10 cellular contexts compared by ENCODE assay signal in genomic region chr2:230268606-230269222, GRCh38. TPM values are rescaled to one million over a fixed set of nuclear protein-coding genes. Genes with fewer than 3 reads are reported as not detected.
DNase-seq lines count a peak whose midpoint lies in the region; ATAC-seq lines count a peak whose summit lies in the region.
"Had no signal": no experiment of that assay in that cellular context is flagged by ENCODE, and none has a peak within 500 bp of the region (broad histone marks: within the 10 kb centered on the region; RNA-seq: fewer than 3 reads in every experiment).

No MANE protein-coding gene starts in this region.

- no peak overlapping the region for H3K4me3 ChIP-seq in CD4-positive, CD25-positive, alpha-beta regulatory T cell (ENCODE audit: low read depth, low read length)
- H3K4me3 ChIP-seq: MG63 had no signal

- no peak overlapping the region for H3K27ac ChIP-seq in CD4-positive, CD25-positive, alpha-beta regulatory T cell (ENCODE audit: insufficient read depth, low read length, poor library complexity, severe bottlenecking)
- H3K27ac ChIP-seq: RWPE1 had no signal

- CTCF ChIA-PET in activated CD8-positive, alpha-beta T cell treated with anti-CD3 and anti-CD28 coated beads, Interleukin-2, amount 10 ng/mL, durations not matched to agents 7 days and 5 days (lab: Charles Lee): interaction anchor here (0.9 kb wide), 1 partner anchor 63 kb away, joined by 3 read pairs; no protein-coding TSS in a partner anchor

- peak overlapping the region in 2 of 3 donors; percentile 52 to 79 for H3K27ac Mint-ChIP-seq in CD4-positive, CD25-positive, alpha-beta regulatory T cell
- H3K27ac Mint-ChIP-seq in activated CD8-positive, alpha-beta T cell treated with anti-CD3 and anti-CD28 coated beads, Interleukin-2, amount 10 ng/mL, durations not matched to agents 7 days and 5 days: peak overlapping the region; percentile 9

- H3K36me3 ChIP-seq in CD4-positive, CD25-positive, alpha-beta regulatory T cell (ENCODE audit: control insufficient read depth, insufficient read depth, low read length): peaks cover 43% of the 10 kb centered on the region
- H3K36me3 ChIP-seq: MG63 had no signal

- POLR2A ChIA-PET in activated CD8-positive, alpha-beta T cell treated with anti-CD3 and anti-CD28 coated beads, Interleukin-2, amount 10 ng/mL, durations not matched to agents 7 days and 5 days (lab: Charles Lee): interaction anchor here (0.6 to 1.2 kb wide), 3 partner anchors 13 to 58 kb away, joined by 4 to 7 read pairs (median 5); partner anchors contain the start of gene SP140L

- peaks cover 63% of the 10 kb centered on the region for H3K36me3 Mint-ChIP-seq in CD4-positive, CD25-positive, alpha-beta regulatory T cell
- H3K36me3 Mint-ChIP-seq in activated CD8-positive, alpha-beta T cell treated with anti-CD3 and anti-CD28 coated beads, Interleukin-2, amount 10 ng/mL, durations not matched to agents 7 days and 5 days (ENCODE audit: low read depth): peaks cover 85% of the 10 kb centered on the region

- H3K9me3 Mint-ChIP-seq in CD4-positive, CD25-positive, alpha-beta regulatory T cell: peaks cover 0 to 9% (median 1%) of the 10 kb centered on the region in 7 donors
- peaks cover 4% of the 10 kb centered on the region for H3K9me3 Mint-ChIP-seq in activated CD8-positive, alpha-beta T cell treated with anti-CD3 and anti-CD28 coated beads, Interleukin-2, amount 10 ng/mL, durations not matched to agents 7 days and 5 days (ENCODE audit: insufficient read depth)

- no peaks in the 10 kb centered on the region for H3K27me3 ChIP-seq in CD4-positive, CD25-positive, alpha-beta regulatory T cell (ENCODE audit: control insufficient read depth, insufficient read depth, low read length)
- H3K27me3 ChIP-seq: MG63 had no signal

- H3K4me1 ChIP-seq in CD4-positive, CD25-positive, alpha-beta regulatory T cell (ENCODE audit: control insufficient read depth, insufficient read depth, low read length, poor library complexity, severe bottlenecking): no peaks in the 10 kb centered on the region

- ATAC-seq in CD4-positive, CD25-positive, alpha-beta regulatory T cell (ENCODE audit: low read depth in 2 of 2): no peak
- ATAC-seq in GM18907 (IDR thresholded peaks at IDR 0.05; ENCODE audit: unreplicated experiment): peak; percentile 66
- peak; percentile 51 for ATAC-seq in HG02884 (IDR thresholded peaks at IDR 0.05; ENCODE audit: unreplicated experiment)
- no peak for ATAC-seq in activated CD8-positive, alpha-beta T cell treated with anti-CD3 and anti-CD28 coated beads, Interleukin-2, amount 10 ng/mL, durations not matched to agents 7 days and 5 days
- no peak for ATAC-seq in GM19455 (IDR thresholded peaks at IDR 0.05; ENCODE audit: unreplicated experiment)

- peaks cover 8 to 27% (median 11%) of the 10 kb centered on the region in 4 donors for H3K4me1 Mint-ChIP-seq in CD4-positive, CD25-positive, alpha-beta regulatory T cell
- peaks cover 39% of the 10 kb centered on the region for H3K4me1 Mint-ChIP-seq in activated CD8-positive, alpha-beta T cell treated with anti-CD3 and anti-CD28 coated beads, Interleukin-2, amount 10 ng/mL, durations not matched to agents 7 days and 5 days (ENCODE audit: low read depth)

- peak in 1 of 3 donors; percentile 27 for DNase-seq in CD4-positive, CD25-positive, alpha-beta regulatory T cell
- no peak for DNase-seq in activated CD8-positive, alpha-beta T cell treated with anti-CD3 and anti-CD28 coated beads, Interleukin-2, amount 10 ng/mL, durations not matched to agents 7 days and 5 days
- DNase-seq in NCI-H1436 treated with DMSO at 0.1 percent for 48 hours (lab: John Stamatoyannopoulos, UW) (no peak), A172 (ENCODE audit: low spot score) (no peak), NCI-H2171 treated with DMSO at 0.1 percent for 48 hours (lab: John Stamatoyannopoulos, UW) (no peak)
- DNase-seq: MG63 had no signal

- no peak overlapping the region for H3K4me3 Mint-ChIP-seq in CD4-positive, CD25-positive, alpha-beta regulatory T cell
- H3K4me3 Mint-ChIP-seq in activated CD8-positive, alpha-beta T cell treated with anti-CD3 and anti-CD28 coated beads, Interleukin-2, amount 10 ng/mL, durations not matched to agents 7 days and 5 days: no peak overlapping the region

- H3K27me3 Mint-ChIP-seq in CD4-positive, CD25-positive, alpha-beta regulatory T cell: no peaks in the 10 kb centered on the region
- H3K27me3 Mint-ChIP-seq in activated CD8-positive, alpha-beta T cell treated with anti-CD3 and anti-CD28 coated beads, Interleukin-2, amount 10 ng/mL, durations not matched to agents 7 days and 5 days (ENCODE audit: low read depth): no peaks in the 10 kb centered on the region

- no peaks in the 10 kb centered on the region for H3K9me3 ChIP-seq in CD4-positive, CD25-positive, alpha-beta regulatory T cell (ENCODE audit: control insufficient read depth in 2 of 2, low read length in 2 of 2)
- H3K9me3 ChIP-seq: MG63 had no signal

RNA-seq across cellular contexts. Expression of gene SP140, which starts 43.2 kb away (rescaled TPM):
- 100 TPM for total RNA-seq in CD4-positive, CD25-positive, alpha-beta regulatory T cell
- 10 to 100 TPM; 22.4 to 35.4 (median 28.2) TPM for polyA plus RNA-seq in CD4-positive, CD25-positive, alpha-beta regulatory T cell
- 10 to 100 TPM; 57.5 to 58.3 TPM for total RNA-seq in activated CD8-positive, alpha-beta T cell treated with anti-CD3 and anti-CD28 coated beads, Interleukin-2, amount 10 ng/mL, durations not matched to agents 7 days and 5 days
- 0.65 and 1.6 TPM in 2 replicates for total RNA-seq in A172 (2014; rRNA removed; shearing (Covaris generic))

RNA-seq across cellular contexts. Expression of gene SP110, which starts 48.9 kb away (rescaled TPM):
- total RNA-seq in CD4-positive, CD25-positive, alpha-beta regulatory T cell: 118 TPM
- polyA plus RNA-seq in CD4-positive, CD25-positive, alpha-beta regulatory T cell: 100 to 1,000 TPM in 1 of 4 donors, 10 to 100 TPM in 3; 74.5 to 131 (median 87.1) TPM
- 100 to 1,000 TPM; 128 to 135 TPM for total RNA-seq in activated CD8-positive, alpha-beta T cell treated with anti-CD3 and anti-CD28 coated beads, Interleukin-2, amount 10 ng/mL, durations not matched to agents 7 days and 5 days
- 18.9 and 22.6 TPM in 2 replicates for total RNA-seq in A172 (2014; rRNA removed; shearing (Covaris generic))

RNA-seq across cellular contexts. Expression of gene SP140L, which starts 58.3 kb away (rescaled TPM):
- total RNA-seq in CD4-positive, CD25-positive, alpha-beta regulatory T cell: 68.5 TPM
- polyA plus RNA-seq in CD4-positive, CD25-positive, alpha-beta regulatory T cell: 10 to 100 TPM; 14.3 to 25.9 (median 22.6) TPM
- total RNA-seq in activated CD8-positive, alpha-beta T cell treated with anti-CD3 and anti-CD28 coated beads, Interleukin-2, amount 10 ng/mL, durations not matched to agents 7 days and 5 days: 10 to 100 TPM; 90.5 to 96.2 TPM
- total RNA-seq in A172 (2014; rRNA removed; shearing (Covaris generic)): 10.4 and 13.0 TPM in 2 replicates

Comparison
In these comparisons a context has a peak if more than half of its experiments do, and no peak if none do; other contexts are left out.
1. ATAC-seq: peak in GM18907 (single experiment) and HG02884 (single experiment); none in CD4-positive, CD25-positive, alpha-beta regulatory T cell (0 of 2), activated CD8-positive, alpha-beta T cell treated with anti-CD3 and anti-CD28 coated beads, Interleukin-2, amount 10 ng/mL, durations not matched to agents 7 days and 5 days (single experiment) and GM19455 (single experiment).
2. RNA of gene SP140, which starts 43.2 kb away (total RNA-seq): 100 TPM in CD4-positive, CD25-positive, alpha-beta regulatory T cell (single experiment) and 57.5 to 58.3 TPM in activated CD8-positive, alpha-beta T cell treated with anti-CD3 and anti-CD28 coated beads, Interleukin-2, amount 10 ng/mL, durations not matched to agents 7 days and 5 days; 0.65 to 1.6 TPM in A172; every median in the first group is over 10 times any median in the second.